Comparison of ENCODE assay signal across 1 cellular context in the genomic region with DNA sequence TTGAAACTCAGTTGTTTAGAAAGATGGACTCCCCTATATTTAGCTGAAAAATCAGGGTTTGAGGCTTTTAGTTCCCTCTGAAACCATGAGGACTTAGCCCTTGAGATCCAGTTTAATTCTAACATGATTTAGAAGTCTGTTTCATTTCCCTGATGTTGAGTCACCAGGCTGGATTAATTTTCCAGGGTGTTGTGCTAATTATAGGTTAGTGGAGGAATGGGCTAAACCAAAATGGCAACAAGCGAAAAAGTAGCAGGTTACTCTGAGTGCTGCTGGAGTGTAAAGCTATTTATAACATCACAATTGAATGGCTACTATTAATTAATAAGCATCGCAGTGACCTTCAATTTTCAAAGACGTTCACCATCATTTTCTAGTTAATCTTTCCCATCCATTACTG.
TF ChIP-seq lines count a peak whose summit lies in the region.

No MANE protein-coding gene starts in this region.

TF ChIP-seq in HEK293, 187 proteins besides CTCF, POLR2A, EP300 and RAD21 (continued from another document):
- TF ChIP-seq, protein P1, sequence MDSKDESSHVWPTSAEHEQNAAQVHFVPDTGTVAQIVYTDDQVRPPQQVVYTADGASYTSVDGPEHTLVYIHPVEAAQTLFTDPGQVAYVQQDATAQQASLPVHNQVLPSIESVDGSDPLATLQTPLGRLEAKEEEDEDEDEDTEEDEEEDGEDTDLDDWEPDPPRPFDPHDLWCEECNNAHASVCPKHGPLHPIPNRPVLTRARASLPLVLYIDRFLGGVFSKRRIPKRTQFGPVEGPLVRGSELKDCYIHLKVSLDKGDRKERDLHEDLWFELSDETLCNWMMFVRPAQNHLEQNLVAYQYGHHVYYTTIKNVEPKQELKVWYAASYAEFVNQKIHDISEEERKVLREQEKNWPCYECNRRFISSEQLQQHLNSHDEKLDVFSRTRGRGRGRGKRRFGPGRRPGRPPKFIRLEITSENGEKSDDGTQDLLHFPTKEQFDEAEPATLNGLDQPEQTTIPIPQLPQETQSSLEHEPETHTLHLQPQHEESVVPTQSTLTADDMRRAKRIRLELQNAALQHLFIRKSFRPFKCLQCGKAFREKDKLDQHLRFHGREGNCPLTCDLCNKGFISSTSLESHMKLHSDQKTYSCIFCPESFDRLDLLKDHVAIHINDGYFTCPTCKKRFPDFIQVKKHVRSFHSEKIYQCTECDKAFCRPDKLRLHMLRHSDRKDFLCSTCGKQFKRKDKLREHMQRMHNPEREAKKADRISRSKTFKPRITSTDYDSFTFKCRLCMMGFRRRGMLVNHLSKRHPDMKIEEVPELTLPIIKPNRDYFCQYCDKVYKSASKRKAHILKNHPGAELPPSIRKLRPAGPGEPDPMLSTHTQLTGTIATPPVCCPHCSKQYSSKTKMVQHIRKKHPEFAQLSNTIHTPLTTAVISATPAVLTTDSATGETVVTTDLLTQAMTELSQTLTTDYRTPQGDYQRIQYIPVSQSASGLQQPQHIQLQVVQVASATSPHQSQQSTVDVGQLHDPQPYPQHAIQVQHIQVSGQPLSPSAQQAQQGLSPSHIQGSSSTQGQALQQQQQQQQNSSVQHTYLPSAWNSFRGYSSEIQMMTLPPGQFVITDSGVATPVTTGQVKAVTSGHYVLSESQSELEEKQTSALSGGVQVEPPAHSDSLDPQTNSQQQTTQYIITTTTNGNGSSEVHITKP (tag by site-specific recombination; IDR thresholded peaks at IDR 0.05), result peak; percentile 57
- TF ChIP-seq SP7 (tag by site-specific recombination; IDR thresholded peaks at IDR 0.05), result peak; percentile 41; the same call in 1 of the 2 replicates
